ENCODE assay signal across 9 cellular contexts in the genomic region with DNA sequence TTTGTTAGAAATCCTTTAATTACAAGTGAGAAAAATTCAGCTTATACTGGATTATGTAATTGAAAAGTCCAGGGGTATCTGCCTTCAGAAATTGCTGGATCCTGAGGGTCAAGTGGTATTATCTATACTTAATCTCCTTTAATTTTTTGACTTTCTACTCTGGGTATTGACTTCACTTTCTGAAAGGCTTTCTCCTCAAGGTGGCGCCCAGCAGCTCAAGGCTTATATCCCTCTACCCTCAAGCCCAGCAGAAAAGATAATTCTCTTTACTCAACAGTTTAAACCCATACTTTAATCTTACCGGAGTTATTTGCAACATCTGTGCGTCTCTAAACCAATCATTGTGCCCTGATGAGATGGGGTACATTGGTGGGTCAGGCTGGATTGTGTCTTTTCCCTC.
DNase-seq lines count a peak whose midpoint lies in the region; ATAC-seq and TF ChIP-seq lines count a peak whose summit lies in the region.
"Had no signal": no experiment of that assay in that cellular context is flagged by ENCODE, and none has a peak within 500 bp of the region (broad histone marks: within the 10 kb centered on the region; RNA-seq: fewer than 3 reads in every experiment).

No MANE protein-coding gene starts in this region.

- H3K79me2 ChIP-seq in DOHH2 (ENCODE audit: control insufficient read depth, low read length): no peaks in the 10 kb centered on the region

- TF ChIP-seq CTCF in DOHH2 (IDR thresholded peaks at IDR 0.05; ENCODE audit: low read depth, low read length, poor library complexity, severe bottlenecking): peak; percentile 48
- TF ChIP-seq CTCF in kidney epithelial cell (IDR thresholded peaks at IDR 0.05; ENCODE audit: insufficient read depth, low read length, poor library complexity, severe bottlenecking): peak; percentile 67

- H4K20me1 ChIP-seq in DOHH2 (ENCODE audit: control insufficient read depth, insufficient read depth, low read depth, low read length): no peaks in the 10 kb centered on the region

- DNase-seq in HCEC 1CT: peak; percentile 3
- DNase-seq in UCSD-AML1 (lab: John Stamatoyannopoulos, UW; ENCODE audit: unreplicated experiment): peak; percentile 7
- DNase-seq in kidney epithelial cell (ENCODE audit: low read depth): no peak
- no peak for DNase-seq in activated CD4-positive, alpha-beta T cell treated with anti-CD3 and anti-CD28 coated beads, Interleukin-2, amount 50 U/mL, for 4 hours
- DNase-seq: activated B cell treated with CpG ODN at 0.5 μM for 24 hours had no signal

- ATAC-seq in GM21723 (IDR thresholded peaks at IDR 0.05; ENCODE audit: unreplicated experiment) (no peak), HG03139 (IDR thresholded peaks at IDR 0.05; ENCODE audit: unreplicated experiment) (no peak), GM19324 (IDR thresholded peaks at IDR 0.05; ENCODE audit: low FRiP score, unreplicated experiment) (no peak)

- peaks cover 5% of the 10 kb centered on the region; the same call in 1 of the 2 replicates for H3F3A ChIP-seq in DOHH2 (ENCODE audit: control insufficient read depth, insufficient read depth)

- H3K4me3 ChIP-seq in DOHH2 (ENCODE audit: low read length): no peak overlapping the region
- H3K4me3 ChIP-seq in kidney epithelial cell (ENCODE audit: low read depth, low read length): no peak overlapping the region

- H3K9me2 ChIP-seq in DOHH2 (replicated peaks; ENCODE audit: control insufficient read depth, low read length): no peaks in the 10 kb centered on the region

- H3K9me3 ChIP-seq in DOHH2 (ENCODE audit: control insufficient read depth, insufficient read depth, low read length): no peaks in the 10 kb centered on the region

- no peak overlapping the region for H3K27ac ChIP-seq in DOHH2 (ENCODE audit: low read depth, low read length)

- H3K36me3 ChIP-seq in DOHH2 (ENCODE audit: control insufficient read depth, low read length) (no peaks in the 10 kb centered on the region), kidney epithelial cell (ENCODE audit: control insufficient read depth, insufficient read depth, low read length) (no peaks in the 10 kb centered on the region)

- H3K27me3 ChIP-seq in DOHH2 (ENCODE audit: control insufficient read depth, low read length) (no peaks in the 10 kb centered on the region), kidney epithelial cell (ENCODE audit: control insufficient read depth, insufficient read depth, low read length) (no peaks in the 10 kb centered on the region)

- peaks cover 8% of the 10 kb centered on the region for H3K4me1 ChIP-seq in DOHH2 (ENCODE audit: control insufficient read depth, low read length)

- H3K4me2 ChIP-seq in DOHH2 (ENCODE audit: low read length): no peak overlapping the region

Comparison
In these comparisons a context has a peak if more than half of its experiments do, and no peak if none do; other contexts are left out.
1. DNase-seq: peak in HCEC 1CT (single experiment) and UCSD-AML1 (single experiment); none in kidney epithelial cell (single experiment) and activated CD4-positive, alpha-beta T cell treated with anti-CD3 and anti-CD28 coated beads, Interleukin-2, amount 50 U/mL, for 4 hours (0 of 2).